ENCODE assay signal across 10 cellular contexts in the genomic region with DNA sequence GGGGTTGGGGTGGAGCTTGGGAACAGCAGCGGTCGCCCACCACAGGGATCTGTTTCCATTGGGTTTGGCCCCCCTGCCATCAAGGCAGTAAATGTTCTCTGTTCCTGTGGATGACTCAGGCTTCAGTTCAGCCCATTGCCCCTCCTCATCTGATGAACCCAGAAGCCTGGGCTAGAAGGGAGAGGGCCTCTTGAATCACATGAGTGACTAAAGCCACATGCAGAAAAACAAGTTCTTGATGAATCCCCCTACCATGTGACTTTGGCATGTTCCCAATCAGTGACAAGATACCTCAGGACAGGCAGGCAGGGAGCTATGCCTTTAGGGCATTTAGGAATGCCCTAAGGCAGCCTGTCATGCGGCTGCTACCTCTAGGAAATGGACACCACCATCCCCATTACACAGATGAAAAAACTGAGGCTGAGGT. TPM values are rescaled to one million over a fixed set of nuclear protein-coding genes. Genes with fewer than 3 reads are reported as not detected.
DNase-seq lines count a peak whose midpoint lies in the region; ATAC-seq, FAIRE-seq and TF ChIP-seq lines count a peak whose summit lies in the region.
"Had no signal": no experiment of that assay in that cellular context is flagged by ENCODE, and none has a peak within 500 bp of the region (broad histone marks: within the 10 kb centered on the region; RNA-seq: fewer than 3 reads in every experiment).

No MANE protein-coding gene starts in this region.

- DNase-seq in NCI-H345 (lab: John Stamatoyannopoulos, UW) (peak; percentile 21), NCI-H345 treated with DMSO at 0.1 percent for 48 hours (lab: John Stamatoyannopoulos, UW; ENCODE audit: unreplicated experiment) (no peak), astrocyte (ENCODE audit: low read depth) (peak; percentile 84), kidney epithelial cell (ENCODE audit: low read depth) (peak; percentile 80), substantia nigra (lab: John Stamatoyannopoulos, UW) (peak in 7 of 49 donors; percentile 34 to 63 (median 43)), NCI-H510A (lab: John Stamatoyannopoulos, UW) (no peak)
- DNase-seq in activated CD4-positive, alpha-beta T cell treated with anti-CD3 and anti-CD28 coated beads, Interleukin-2, amount 10 ng/mL, durations not matched to agents 7 days and 5 days = no peak
- DNase-seq: NCI-H524 treated with DMSO at 0.1 percent for 48 hours had no signal

- POLR2A ChIA-PET in activated CD4-positive, alpha-beta T cell treated with anti-CD3 and anti-CD28 coated beads, Interleukin-2, amount 10 ng/mL, durations not matched to agents 7 days and 5 days (lab: Charles Lee) = no interaction called here

- FAIRE-seq in astrocyte (lab: Jason Lieb, UNC) = no peak

- H3K9ac ChIP-seq in astrocyte (ENCODE audit: low read length) = peak overlapping the region; percentile 96

- no peaks in the 10 kb centered on the region for H3K27me3 ChIP-seq in astrocyte (ENCODE audit: insufficient read depth, low read length)
- no peaks in the 10 kb centered on the region for H3K27me3 ChIP-seq in kidney epithelial cell (ENCODE audit: control insufficient read depth, insufficient read depth, low read length)

- peaks cover 66% of the 10 kb centered on the region for H3K79me2 ChIP-seq in astrocyte (ENCODE audit: insufficient read depth, low read length)

- H3K9me3 ChIP-seq in astrocyte (ENCODE audit: insufficient read depth, low read depth, low read length) = no peaks in the 10 kb centered on the region

- peaks cover 29% of the 10 kb centered on the region for H3K4me1 Mint-ChIP-seq in astrocyte (ENCODE audit: low read depth, unreplicated experiment)
- H3K4me1 Mint-ChIP-seq in activated CD4-positive, alpha-beta T cell treated with anti-CD3 and anti-CD28 coated beads, Interleukin-2, amount 10 ng/mL, durations not matched to agents 7 days and 5 days = peaks cover 12% of the 10 kb centered on the region

- peaks cover 16% of the 10 kb centered on the region for H3K36me3 Mint-ChIP-seq in astrocyte (ENCODE audit: low read depth, unreplicated experiment)
- no peaks in the 10 kb centered on the region for H3K36me3 Mint-ChIP-seq in activated CD4-positive, alpha-beta T cell treated with anti-CD3 and anti-CD28 coated beads, Interleukin-2, amount 10 ng/mL, durations not matched to agents 7 days and 5 days (ENCODE audit: low read depth)

- H3K27ac ChIP-seq in astrocyte (ENCODE audit: low read depth, low read length) (peak overlapping the region; percentile 72), substantia nigra (ENCODE audit: low read depth, low read length, poor library complexity, severe bottlenecking) (peak overlapping the region; percentile 90)

- H2AFZ ChIP-seq in astrocyte (ENCODE audit: low read depth, low read length) = no peak overlapping the region

- H3K4me2 ChIP-seq in astrocyte (ENCODE audit: low read length) = peak overlapping the region; percentile 93

- peaks cover 43% of the 10 kb centered on the region for H3K4me1 ChIP-seq in astrocyte (ENCODE audit: insufficient read depth, low read length)

- peaks cover 5% of the 10 kb centered on the region for H3K36me3 ChIP-seq in astrocyte (ENCODE audit: insufficient read depth, low read length)
- H3K36me3 ChIP-seq in kidney epithelial cell (ENCODE audit: control insufficient read depth, insufficient read depth, low read length) = no peaks in the 10 kb centered on the region

- peak overlapping the region; percentile 93 for H3K27ac Mint-ChIP-seq in astrocyte (ENCODE audit: unreplicated experiment)
- no peak overlapping the region for H3K27ac Mint-ChIP-seq in activated CD4-positive, alpha-beta T cell treated with anti-CD3 and anti-CD28 coated beads, Interleukin-2, amount 10 ng/mL, durations not matched to agents 7 days and 5 days
- H3K27ac Mint-ChIP-seq: B cell had no signal

- no peaks in the 10 kb centered on the region for H3K9me3 Mint-ChIP-seq in astrocyte (ENCODE audit: unreplicated experiment)
- H3K9me3 Mint-ChIP-seq in activated CD4-positive, alpha-beta T cell treated with anti-CD3 and anti-CD28 coated beads, Interleukin-2, amount 10 ng/mL, durations not matched to agents 7 days and 5 days = no peaks in the 10 kb centered on the region

- TF ChIP-seq CTCF in astrocyte (IDR thresholded peaks at IDR 0.05; ENCODE audit: insufficient read depth, low read depth, low read length) = no peak
- TF ChIP-seq CTCF in kidney epithelial cell (IDR thresholded peaks at IDR 0.05; ENCODE audit: insufficient read depth, low read length, poor library complexity, severe bottlenecking) = no peak

- ATAC-seq in activated CD4-positive, CD25-positive, alpha-beta regulatory T cell treated with anti-CD3 and anti-CD28 coated beads, Interleukin-2, amount 50 U/mL, for 24 hours = no peak

- no peaks in the 10 kb centered on the region for H3K27me3 Mint-ChIP-seq in astrocyte (ENCODE audit: low read depth, unreplicated experiment)
- H3K27me3 Mint-ChIP-seq in activated CD4-positive, alpha-beta T cell treated with anti-CD3 and anti-CD28 coated beads, Interleukin-2, amount 10 ng/mL, durations not matched to agents 7 days and 5 days = peaks cover 43% of the 10 kb centered on the region

- H4K20me1 ChIP-seq in astrocyte (ENCODE audit: insufficient read depth, low read length) = peaks cover 55% of the 10 kb centered on the region

- peak overlapping the region; percentile 97 for H3K4me3 Mint-ChIP-seq in astrocyte (ENCODE audit: unreplicated experiment)
- H3K4me3 Mint-ChIP-seq in activated CD4-positive, alpha-beta T cell treated with anti-CD3 and anti-CD28 coated beads, Interleukin-2, amount 10 ng/mL, durations not matched to agents 7 days and 5 days = no peak overlapping the region

- CTCF ChIA-PET in activated CD4-positive, alpha-beta T cell treated with anti-CD3 and anti-CD28 coated beads, Interleukin-2, amount 10 ng/mL, durations not matched to agents 7 days and 5 days (lab: Charles Lee) = interaction anchor here (0.6 to 2.0 kb wide), 10 partner anchors 9 to 641 kb away, joined by 3 to 15 read pairs (median 3); no protein-coding TSS in a partner anchor

- H3K4me3 ChIP-seq in astrocyte (ENCODE audit: insufficient read depth, low read depth, low read length) (no peak overlapping the region), kidney epithelial cell (ENCODE audit: low read depth, low read length) (no peak overlapping the region)

RNA-seq across cellular contexts. Expression of gene SH3PXD2B, which starts 2.5 kb away (rescaled TPM):
- total RNA-seq in astrocyte (66.0 and 70.4 TPM in 2 replicates), kidney epithelial cell (57.4 and 62.4 TPM in 2 replicates)
- total RNA-seq in activated CD4-positive, alpha-beta T cell treated with anti-CD3 and anti-CD28 coated beads, Interleukin-2, amount 10 ng/mL, durations not matched to agents 7 days and 5 days = under 1 TPM; 0.33 to 0.35 TPM
- total RNA-seq: B cell had no signal

Comparison
In these comparisons a context has a peak if more than half of its experiments do, and no peak if none do; other contexts are left out.
1. DNase-seq: peak in NCI-H345 (single experiment), astrocyte (single experiment) and kidney epithelial cell (single experiment); none in NCI-H345 treated with DMSO at 0.1 percent for 48 hours (single experiment), NCI-H510A (single experiment) and activated CD4-positive, alpha-beta T cell treated with anti-CD3 and anti-CD28 coated beads, Interleukin-2, amount 10 ng/mL, durations not matched to agents 7 days and 5 days (single experiment).
2. RNA of gene SH3PXD2B, which starts 2.5 kb away (total RNA-seq): 66.0 to 70.4 TPM in astrocyte and 57.4 to 62.4 TPM in kidney epithelial cell; 0.33 to 0.35 TPM in activated CD4-positive, alpha-beta T cell treated with anti-CD3 and anti-CD28 coated beads, Interleukin-2, amount 10 ng/mL, durations not matched to agents 7 days and 5 days; every median in the first group is over 10 times any median in the second.